In the genomic region with DNA sequence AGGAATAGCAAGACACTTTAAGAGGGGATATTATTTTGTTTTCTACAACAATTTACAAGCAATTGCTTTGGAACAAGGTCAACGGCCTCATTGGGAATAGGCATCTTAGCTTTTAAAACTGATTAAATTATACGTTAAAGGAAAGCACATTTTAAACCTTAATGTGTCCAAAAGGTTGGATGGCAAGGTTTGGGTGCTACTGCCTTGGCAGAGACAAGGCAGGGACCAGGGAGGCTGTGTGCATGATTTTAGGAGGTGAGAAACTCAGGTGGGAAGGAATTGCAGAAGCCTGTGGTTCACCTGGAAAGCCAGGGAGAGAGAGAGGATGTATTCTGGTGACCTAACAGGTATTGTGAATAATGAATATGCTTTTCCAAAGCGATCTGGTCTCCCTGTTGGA, we compare ENCODE assay signal across 1 cellular context.
TF ChIP-seq lines count a peak whose summit lies in the region.

No MANE protein-coding gene starts in this region.

TF ChIP-seq in GM23338, 12 proteins besides CTCF, POLR2A, EP300 and RAD21 (continued from another document):
- TF ChIP-seq, protein P1, sequence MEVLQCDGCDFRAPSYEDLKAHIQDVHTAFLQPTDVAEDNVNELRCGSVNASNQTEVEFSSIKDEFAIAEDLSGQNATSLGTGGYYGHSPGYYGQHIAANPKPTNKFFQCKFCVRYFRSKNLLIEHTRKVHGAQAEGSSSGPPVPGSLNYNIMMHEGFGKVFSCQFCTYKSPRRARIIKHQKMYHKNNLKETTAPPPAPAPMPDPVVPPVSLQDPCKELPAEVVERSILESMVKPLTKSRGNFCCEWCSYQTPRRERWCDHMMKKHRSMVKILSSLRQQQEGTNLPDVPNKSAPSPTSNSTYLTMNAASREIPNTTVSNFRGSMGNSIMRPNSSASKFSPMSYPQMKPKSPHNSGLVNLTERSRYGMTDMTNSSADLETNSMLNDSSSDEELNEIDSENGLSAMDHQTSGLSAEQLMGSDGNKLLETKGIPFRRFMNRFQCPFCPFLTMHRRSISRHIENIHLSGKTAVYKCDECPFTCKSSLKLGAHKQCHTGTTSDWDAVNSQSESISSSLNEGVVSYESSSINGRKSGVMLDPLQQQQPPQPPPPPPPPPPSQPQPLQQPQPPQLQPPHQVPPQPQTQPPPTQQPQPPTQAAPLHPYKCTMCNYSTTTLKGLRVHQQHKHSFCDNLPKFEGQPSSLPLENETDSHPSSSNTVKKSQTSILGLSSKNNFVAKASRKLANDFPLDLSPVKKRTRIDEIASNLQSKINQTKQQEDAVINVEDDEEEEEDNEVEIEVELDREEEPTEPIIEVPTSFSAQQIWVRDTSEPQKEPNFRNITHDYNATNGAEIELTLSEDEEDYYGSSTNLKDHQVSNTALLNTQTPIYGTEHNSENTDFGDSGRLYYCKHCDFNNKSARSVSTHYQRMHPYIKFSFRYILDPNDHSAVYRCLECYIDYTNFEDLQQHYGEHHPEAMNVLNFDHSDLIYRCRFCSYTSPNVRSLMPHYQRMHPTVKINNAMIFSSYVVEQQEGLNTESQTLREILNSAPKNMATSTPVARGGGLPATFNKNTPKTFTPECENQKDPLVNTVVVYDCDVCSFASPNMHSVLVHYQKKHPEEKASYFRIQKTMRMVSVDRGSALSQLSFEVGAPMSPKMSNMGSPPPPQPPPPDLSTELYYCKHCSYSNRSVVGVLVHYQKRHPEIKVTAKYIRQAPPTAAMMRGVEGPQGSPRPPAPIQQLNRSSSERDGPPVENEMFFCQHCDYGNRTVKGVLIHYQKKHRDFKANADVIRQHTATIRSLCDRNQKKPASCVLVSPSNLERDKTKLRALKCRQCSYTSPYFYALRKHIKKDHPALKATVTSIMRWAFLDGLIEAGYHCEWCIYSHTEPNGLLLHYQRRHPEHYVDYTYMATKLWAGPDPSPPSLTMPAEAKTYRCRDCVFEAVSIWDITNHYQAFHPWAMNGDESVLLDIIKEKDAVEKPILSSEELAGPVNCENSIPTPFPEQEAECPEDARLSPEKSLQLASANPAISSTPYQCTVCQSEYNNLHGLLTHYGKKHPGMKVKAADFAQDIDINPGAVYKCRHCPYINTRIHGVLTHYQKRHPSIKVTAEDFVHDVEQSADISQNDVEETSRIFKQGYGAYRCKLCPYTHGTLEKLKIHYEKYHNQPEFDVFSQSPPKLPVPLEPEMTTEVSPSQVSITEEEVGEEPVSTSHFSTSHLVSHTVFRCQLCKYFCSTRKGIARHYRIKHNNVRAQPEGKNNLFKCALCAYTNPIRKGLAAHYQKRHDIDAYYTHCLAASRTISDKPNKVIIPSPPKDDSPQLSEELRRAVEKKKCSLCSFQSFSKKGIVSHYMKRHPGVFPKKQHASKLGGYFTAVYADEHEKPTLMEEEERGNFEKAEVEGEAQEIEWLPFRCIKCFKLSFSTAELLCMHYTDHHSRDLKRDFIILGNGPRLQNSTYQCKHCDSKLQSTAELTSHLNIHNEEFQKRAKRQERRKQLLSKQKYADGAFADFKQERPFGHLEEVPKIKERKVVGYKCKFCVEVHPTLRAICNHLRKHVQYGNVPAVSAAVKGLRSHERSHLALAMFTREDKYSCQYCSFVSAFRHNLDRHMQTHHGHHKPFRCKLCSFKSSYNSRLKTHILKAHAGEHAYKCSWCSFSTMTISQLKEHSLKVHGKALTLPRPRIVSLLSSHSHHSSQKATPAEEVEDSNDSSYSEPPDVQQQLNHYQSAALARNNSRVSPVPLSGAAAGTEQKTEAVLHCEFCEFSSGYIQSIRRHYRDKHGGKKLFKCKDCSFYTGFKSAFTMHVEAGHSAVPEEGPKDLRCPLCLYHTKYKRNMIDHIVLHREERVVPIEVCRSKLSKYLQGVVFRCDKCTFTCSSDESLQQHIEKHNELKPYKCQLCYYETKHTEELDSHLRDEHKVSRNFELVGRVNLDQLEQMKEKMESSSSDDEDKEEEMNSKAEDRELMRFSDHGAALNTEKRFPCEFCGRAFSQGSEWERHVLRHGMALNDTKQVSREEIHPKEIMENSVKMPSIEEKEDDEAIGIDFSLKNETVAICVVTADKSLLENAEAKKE (CRISPR knock-in tag; IDR thresholded peaks at IDR 0.05) = no peak
- no peak for TF ChIP-seq EZH2 (IDR thresholded peaks at IDR 0.05; ENCODE audit: low read depth, unreplicated experiment)
- TF ChIP-seq STAT1 (IDR thresholded peaks at IDR 0.05; ENCODE audit: unreplicated experiment) = no peak
- TF ChIP-seq ZNF114 (CRISPR knock-in tag; IDR thresholded peaks at IDR 0.05) = no peak
- no peak for TF ChIP-seq NANOG (IDR thresholded peaks at IDR 0.05; ENCODE audit: borderline replicate concordance)
